Comparison of ENCODE assay signal across 12 cellular contexts in genomic region chr7:136868496-136869005, GRCh38. TPM values are rescaled to one million over a fixed set of nuclear protein-coding genes. Genes with fewer than 3 reads are reported as not detected.
A peak's percentile ranks its signal among the peaks of the same experiment; 100 is the strongest.
DNase-seq lines count a peak whose midpoint lies in the region; ATAC-seq, FAIRE-seq and TF ChIP-seq lines count a peak whose summit lies in the region.
"Had no signal": no experiment of that assay in that cellular context is flagged by ENCODE, and none has a peak within 500 bp of the region (broad histone marks: within the 10 kb centered on the region; RNA-seq: fewer than 3 reads in every experiment).

Gene CHRM2, plus strand, starts transcription at chr7:136868652. Its CDS starts 146,214 bp downstream, at chr7:137014866.

- no peaks in the 10 kb centered on the region for H3K9me3 ChIP-seq in ES-I3 (ENCODE audit: control insufficient read depth, insufficient read depth, low read length)
- H3K9me3 ChIP-seq: psoas muscle had no signal

- H3K4me3 Mint-ChIP-seq in osteocyte (ENCODE audit: unreplicated experiment): peak within 1 kb of the TSS; percentile 86

- no peak for TF ChIP-seq CTCF in osteocyte (IDR thresholded peaks at IDR 0.05)

- intact Hi-C loops in Right ventricle myocardium inferior (cut with DNase I): loop anchor here (10.0 kb wide), 2 partner anchors 174 to 464 kb away; no protein-coding TSS in a partner anchor

- peak; percentile 47 for ATAC-seq in Right ventricle myocardium inferior
- ATAC-seq in GM18520 (IDR thresholded peaks at IDR 0.05; ENCODE audit: unreplicated experiment): no peak
- ATAC-seq: activated CD4-positive, CD25-positive, alpha-beta regulatory T cell treated with anti-CD3 and anti-CD28 coated beads, Interleukin-2, amount 50 U/mL, for 24 hours; psoas muscle had no signal

- H3K9me3 Mint-ChIP-seq in osteocyte (ENCODE audit: unreplicated experiment): no peaks in the 10 kb centered on the region

- TF ChIP-seq POLR2A in H54 (IDR thresholded peaks at IDR 0.05; ENCODE audit: low read depth, low read length): no peak

- no peaks in the 10 kb centered on the region for H3K36me3 ChIP-seq in ES-I3 (ENCODE audit: insufficient read depth, low read length)

- no peaks in the 10 kb centered on the region; the same call in 1 of the 2 replicates for H3K4me1 ChIP-seq in ES-I3 (ENCODE audit: insufficient read depth, low read length)
- H3K4me1 ChIP-seq: psoas muscle had no signal

- peak; percentile 69 for DNase-seq in SK-N-DZ (ENCODE audit: low spot score)
- no peak for DNase-seq in Right ventricle myocardium inferior (ENCODE audit: missing footprints)
- DNase-seq in osteocyte (ENCODE audit: extremely low spot score, unreplicated experiment): peak; percentile 84
- DNase-seq in DMS79 (lab: John Stamatoyannopoulos, UW): no peak
- no peak for DNase-seq in activated CD4-positive, alpha-beta T cell treated with anti-CD3 and anti-CD28 coated beads, Interleukin-2, amount 50 U/mL, for 1 hour
- DNase-seq in H54 (ENCODE audit: insufficient read length, low spot score): no peak
- DNase-seq: effector memory CD4-positive, alpha-beta T cell; NCI-H1436 had no signal

- H3K27me3 Mint-ChIP-seq in osteocyte (ENCODE audit: unreplicated experiment): peaks cover 9% of the 10 kb centered on the region

- peak within 1 kb of the TSS; percentile 54 for H3K9ac ChIP-seq in ES-I3 (ENCODE audit: low read depth, low read length)

- peak within 1 kb of the TSS; percentile 55 for H3K27ac Mint-ChIP-seq in osteocyte (ENCODE audit: unreplicated experiment)

- peaks cover 22% of the 10 kb centered on the region for H3K4me1 Mint-ChIP-seq in osteocyte (ENCODE audit: unreplicated experiment)

- H3K36me3 Mint-ChIP-seq in osteocyte (ENCODE audit: unreplicated experiment): peaks cover under 1% of the 10 kb centered on the region

- FAIRE-seq in H54 (lab: Jason Lieb, UNC): no peak

RNA-seq across cellular contexts. Expression of gene CHRM2, which starts in this region (rescaled TPM):
- polyA plus RNA-seq in SK-N-DZ (2014; cell fraction: cytosol; rRNA removed): 3.2 and 3.7 TPM in 2 replicates
- polyA plus RNA-seq in SK-N-DZ (2014; cell fraction: nucleus; rRNA removed): 6.4 and 9.6 TPM in 2 replicates
- total RNA-seq in Right ventricle myocardium inferior (70.4 TPM), osteocyte (27.3 and 30.0 TPM in 2 replicates)
- total RNA-seq: psoas muscle had no signal
- polyA plus RNA-seq: psoas muscle had no signal

Comparison
In these comparisons a context has a peak if more than half of its experiments do, and no peak if none do; other contexts are left out.
1. DNase-seq: peak in SK-N-DZ (single experiment) and osteocyte (single experiment); none in Right ventricle myocardium inferior (single experiment), DMS79 (single experiment), activated CD4-positive, alpha-beta T cell treated with anti-CD3 and anti-CD28 coated beads, Interleukin-2, amount 50 U/mL, for 1 hour (single experiment) and H54 (single experiment).